Comparison of ENCODE assay signal across 9 cellular contexts in the genomic region with DNA sequence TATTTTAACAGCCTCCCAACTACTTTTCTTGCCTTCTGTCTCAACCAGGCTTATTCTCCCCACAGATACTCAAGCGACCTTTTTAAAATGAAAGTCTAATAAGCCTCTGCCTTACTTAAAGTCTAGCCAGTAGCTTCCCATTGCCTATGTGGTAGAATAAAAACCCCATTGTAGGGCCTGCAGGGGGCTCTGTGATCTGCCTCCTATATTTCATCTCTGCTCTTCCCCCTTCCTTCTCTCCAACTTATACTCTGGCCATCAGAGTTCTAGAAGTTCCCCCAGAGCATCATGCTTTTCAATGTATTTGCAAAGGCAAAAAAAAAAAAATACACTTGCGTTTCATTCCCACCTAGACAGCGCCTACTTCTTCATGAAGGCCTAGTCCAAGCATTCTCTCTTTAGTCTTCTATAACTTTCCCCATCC.
DNase-seq lines count a peak whose midpoint lies in the region; ATAC-seq and TF ChIP-seq lines count a peak whose summit lies in the region.
"Had no signal": no experiment of that assay in that cellular context is flagged by ENCODE, and none has a peak within 500 bp of the region (broad histone marks: within the 10 kb centered on the region; RNA-seq: fewer than 3 reads in every experiment).

No MANE protein-coding gene starts in this region.

- no TSS peak for BruUV-seq in MCF 10A (replicated peaks; lab: Mats Ljungman, UMichigan)

- H3K27ac Mint-ChIP-seq in MCF 10A (ENCODE audit: low read depth, unreplicated experiment) = no peak overlapping the region

- no peaks in the 10 kb centered on the region for H3K27me3 Mint-ChIP-seq in MCF 10A (ENCODE audit: insufficient read depth, unreplicated experiment)

- H3K27ac ChIP-seq in breast epithelium = peak overlapping the region; percentile 66 to 81
- peak overlapping the region; percentile 84 for H3K27ac ChIP-seq in upper lobe of right lung

- ATAC-seq in upper lobe of right lung (no peak), left colon (no peak)

- no peaks in the 10 kb centered on the region for H3K4me1 ChIP-seq in breast epithelium
- peaks cover 36% of the 10 kb centered on the region for H3K4me1 ChIP-seq in upper lobe of right lung

- POLR2A ChIA-PET in MCF 10A (lab: Yijun Ruan, JAX) = no interaction called here

- intact Hi-C loops in breast epithelium (cut with DNase I; ENCODE audit: low total_unique reads) (no loop called here), MCF 10A (cut with micrococcal nuclease) (no loop called here), upper lobe of right lung (cut with DNase I) (no loop called here), left colon (cut with DNase I, micrococcal nuclease) (no loop called here)

- H3K4me3 Mint-ChIP-seq in MCF 10A (ENCODE audit: unreplicated experiment) = no peak overlapping the region

- TF ChIP-seq POLR2A in breast epithelium (IDR thresholded peaks at IDR 0.05) = no peak

- no peaks in the 10 kb centered on the region for H3K9me3 Mint-ChIP-seq in MCF 10A (ENCODE audit: unreplicated experiment)

- no peaks in the 10 kb centered on the region for H3K4me1 Mint-ChIP-seq in MCF 10A (ENCODE audit: insufficient read depth, unreplicated experiment)

- H3K36me3 Mint-ChIP-seq in MCF 10A (ENCODE audit: insufficient read depth, unreplicated experiment) = no peaks in the 10 kb centered on the region

- DNase-seq in breast epithelium (ENCODE audit: low spot score in 2 of 2) (no peak), MCF 10A (ENCODE audit: unreplicated experiment) (no peak), SIG-M5 (lab: John Stamatoyannopoulos, UW) (peak; percentile 0), foreskin melanocyte (peak; percentile 64), upper lobe of right lung (no peak), NCI-H187 treated with DMSO at 0.1 percent for 48 hours (lab: John Stamatoyannopoulos, UW) (no peak), left colon (no peak)
- no peak for DNase-seq in effector CD4-positive, alpha-beta T cell
- DNase-seq: NCI-H1417 treated with DMSO at 0.1 percent for 48 hours had no signal

- H3K9me3 ChIP-seq in breast epithelium = no peaks in the 10 kb centered on the region
- H3K9me3 ChIP-seq in upper lobe of right lung = no peaks in the 10 kb centered on the region

- CTCF ChIA-PET in MCF 10A (lab: Yijun Ruan, JAX) = interaction anchor here (1.3 kb wide), 1 partner anchor 28 kb away, joined by 5 read pairs; no protein-coding TSS in a partner anchor

- H3K36me3 ChIP-seq in breast epithelium = no peaks in the 10 kb centered on the region
- H3K36me3 ChIP-seq in upper lobe of right lung = no peaks in the 10 kb centered on the region

- TF ChIP-seq CTCF in breast epithelium (IDR thresholded peaks at IDR 0.05) (no peak), MCF 10A (IDR thresholded peaks at IDR 0.05; ENCODE audit: unreplicated experiment) (no peak), upper lobe of right lung (IDR thresholded peaks at IDR 0.05) (no peak)

- H3K4me3 ChIP-seq in breast epithelium (peak overlapping the region in 2 of 3 donors; percentile 5 to 53), upper lobe of right lung (peak overlapping the region; percentile 12)

- H3K27me3 ChIP-seq in breast epithelium (no peaks in the 10 kb centered on the region), upper lobe of right lung (no peaks in the 10 kb centered on the region)

Comparison
In these comparisons a context has a peak if more than half of its experiments do, and no peak if none do; other contexts are left out.
1. DNase-seq: peak in SIG-M5 (single experiment) and foreskin melanocyte (single experiment); none in breast epithelium (0 of 2), MCF 10A (single experiment), upper lobe of right lung (single experiment), NCI-H187 treated with DMSO at 0.1 percent for 48 hours (single experiment), effector CD4-positive, alpha-beta T cell (single experiment) and left colon (0 of 2).